28 cellular contexts compared by ENCODE assay signal in genomic region chr11:1779806-1780699, GRCh38. TPM values are rescaled to one million over a fixed set of nuclear protein-coding genes. Genes with fewer than 3 reads are reported as not detected.
DNase-seq lines count a peak whose midpoint lies in the region; ATAC-seq and TF ChIP-seq lines count a peak whose summit lies in the region.
"Had no signal": no experiment of that assay in that cellular context is flagged by ENCODE, and none has a peak within 500 bp of the region (broad histone marks: within the 10 kb centered on the region; RNA-seq: fewer than 3 reads in every experiment).

No MANE protein-coding gene starts in this region.

- H3K36me3 Mint-ChIP-seq in Calu3 (ENCODE audit: insufficient read depth, unreplicated experiment) = peaks cover 15% of the 10 kb centered on the region
- H3K36me3 Mint-ChIP-seq in glutamatergic neuron (ENCODE audit: unreplicated experiment) = no peaks in the 10 kb centered on the region
- H3K36me3 Mint-ChIP-seq in activated T-cell treated with anti-CD3 and anti-CD28 coated beads, Interleukin-2, amount 50 U/mL, for 4 hours (ENCODE audit: insufficient read depth) = no peaks in the 10 kb centered on the region
- no peaks in the 10 kb centered on the region for H3K36me3 Mint-ChIP-seq in activated T-helper 1 cell treated with anti-CD3 and anti-CD28 coated beads, Interleukin-12 subunit alpha, Interleukin-12 subunit beta, Interleukin-2, Interleukin-4 antibody, amounts not matched to agents 30 ng/mL and 10 ng/mL and 1 ng/mL, durations not matched to agents 14 hours and 24 hours and 36 hours (ENCODE audit: low read depth)
- H3K36me3 Mint-ChIP-seq: activated naive CD4-positive, alpha-beta T cell treated with anti-CD3 and anti-CD28 coated beads, Interleukin-2, amount 50 U/mL, for 72 hours; WTC11 had no signal

- TF ChIP-seq CTCF in Calu3 (IDR thresholded peaks at IDR 0.05; ENCODE audit: unreplicated experiment) = no peak
- TF ChIP-seq CTCF in HL-60 (IDR thresholded peaks at IDR 0.05; ENCODE audit: insufficient read depth, low read length) = no peak
- TF ChIP-seq CTCF in glutamatergic neuron (IDR thresholded peaks at IDR 0.05; ENCODE audit: partially characterized antibody, unreplicated experiment) = no peak
- no peak for TF ChIP-seq CTCF in neutrophil (IDR thresholded peaks at IDR 0.05)

- H3K27ac ChIP-seq in HL-60 (replicated peaks) (peak overlapping the region; percentile 93), neutrophil (peak overlapping the region; percentile 95)
- H3K27ac ChIP-seq: dorsolateral prefrontal cortex had no signal

- CTCF ChIA-PET in Calu3 (lab: Charles Lee) = interaction anchor here (0.6 to 1.9 kb wide), 2 partner anchors 11 to 961 kb away, joined by 3 to 4 read pairs; partner anchors contain the start of gene PNPLA2

- H3K4me1 ChIP-seq in neutrophil (ENCODE audit: control insufficient read depth in 1 of 2, insufficient read depth in 1 of 2, low read depth in 1 of 2, low read length in 1 of 2) = peaks cover 83 to 84% of the 10 kb centered on the region in 2 experiments

- no peaks in the 10 kb centered on the region for H3K36me3 ChIP-seq in neutrophil
- H3K36me3 ChIP-seq: upper lobe of left lung had no signal

- H3K9me3 Mint-ChIP-seq in Calu3 (ENCODE audit: low read depth, unreplicated experiment) (no peaks in the 10 kb centered on the region), glutamatergic neuron (ENCODE audit: unreplicated experiment) (peaks cover 12% of the 10 kb centered on the region)
- H3K9me3 Mint-ChIP-seq in activated T-cell treated with anti-CD3 and anti-CD28 coated beads, Interleukin-2, amount 50 U/mL, for 4 hours = no peaks in the 10 kb centered on the region
- no peaks in the 10 kb centered on the region for H3K9me3 Mint-ChIP-seq in activated T-helper 1 cell treated with anti-CD3 and anti-CD28 coated beads, Interleukin-12 subunit alpha, Interleukin-12 subunit beta, Interleukin-2, Interleukin-4 antibody, amounts not matched to agents 30 ng/mL and 10 ng/mL and 1 ng/mL, durations not matched to agents 14 hours and 24 hours and 36 hours
- H3K9me3 Mint-ChIP-seq: activated naive CD4-positive, alpha-beta T cell treated with anti-CD3 and anti-CD28 coated beads, Interleukin-2, amount 50 U/mL, for 72 hours; activated T-helper 2 cell treated with anti-CD3 and anti-CD28 coated beads, Interferon-gamma antibody, Interleukin-2, Interleukin-4, amounts not matched to agents 10 μg/mL and 5 μg/mL and 100 μg/mL, durations not matched to agents 14 hours and 24 hours and 36 hours; central memory CD8-positive, alpha-beta T cell had no signal

- no peak overlapping the region for H3K4me3 ChIP-seq in HL-60 (replicated peaks; ENCODE audit: insufficient read depth, low read length)
- H3K4me3 ChIP-seq in neutrophil (ENCODE audit: low read depth in 1 of 2, low read length in 1 of 2) = peak overlapping the region; percentile 41 to 62
- H3K4me3 ChIP-seq: dorsolateral prefrontal cortex, upper lobe of left lung had no signal

- intact Hi-C loops in Calu3 (cut with micrococcal nuclease; ENCODE audit: unreplicated experiment) = loop anchor here (5.0 kb wide), 1 partner anchor 52 kb away; the partner anchor contains the start of gene SYT8
- intact Hi-C loops in activated T-helper 1 cell treated with anti-CD3 and anti-CD28 coated beads, Interleukin-12 subunit alpha, Interleukin-12 subunit beta, Interleukin-2, Interleukin-4 antibody, amounts not matched to agents 30 ng/mL and 10 ng/mL and 1 ng/mL, durations not matched to agents 14 hours and 24 hours and 36 hours (cut with micrococcal nuclease) = no loop called here

- H3K27ac Mint-ChIP-seq in Calu3 (ENCODE audit: unreplicated experiment) (peak overlapping the region; percentile 53), glutamatergic neuron (ENCODE audit: unreplicated experiment) (no peak overlapping the region)
- no peak overlapping the region for H3K27ac Mint-ChIP-seq in activated T-helper 1 cell treated with anti-CD3 and anti-CD28 coated beads, Interleukin-12 subunit alpha, Interleukin-12 subunit beta, Interleukin-2, Interleukin-4 antibody, amounts not matched to agents 30 ng/mL and 10 ng/mL and 1 ng/mL, durations not matched to agents 14 hours and 24 hours and 36 hours
- H3K27ac Mint-ChIP-seq: activated T-helper 2 cell treated with anti-CD3 and anti-CD28 coated beads, Interferon-gamma antibody, Interleukin-2, Interleukin-4, amounts not matched to agents 10 μg/mL and 5 μg/mL and 100 μg/mL, durations not matched to agents 14 hours and 24 hours and 36 hours; nephron; WTC11 had no signal

- ATAC-seq in activated T-cell treated with anti-CD3 and anti-CD28 coated beads, Interleukin-2, amount 50 U/mL, for 4 hours = no peak
- ATAC-seq: activated naive CD4-positive, alpha-beta T cell treated with anti-CD3 and anti-CD28 coated beads, Interleukin-2, amount 50 U/mL, for 72 hours; right cardiac atrium; WTC11 had no signal

- DNase-seq in Calu3 (no peak), HL-60 (ENCODE audit: low read depth in 1 of 2, low spot score in 1 of 2) (no peak), glutamatergic neuron (peak; percentile 12), NCI-H1694 (lab: John Stamatoyannopoulos, UW) (no peak)
- no peak for DNase-seq in activated T-cell treated with anti-CD3 and anti-CD28 coated beads, Interleukin-2, amount 50 U/mL, for 4 hours
- DNase-seq in activated T-helper 1 cell treated with anti-CD3 and anti-CD28 coated beads, Interleukin-12 subunit alpha, Interleukin-12 subunit beta, Interleukin-2, Interleukin-4 antibody, amounts not matched to agents 30 ng/mL and 10 ng/mL and 1 ng/mL, durations not matched to agents 14 hours and 24 hours and 36 hours (ENCODE audit: low spot score) = no peak
- DNase-seq: activated CD4-positive, alpha-beta T cell treated with anti-CD3 and anti-CD28 coated beads, Interleukin-2, amount 50 U/mL, for 48 hours; activated CD8-positive, alpha-beta memory T cell treated with anti-CD3 and anti-CD28 coated beads, Interleukin-2, amount 50 U/mL, for 4 hours; DND-41; KBM-7; MM.1S; NCI-H1436; NCI-H2107; NCI-H446; Right ventricle myocardium superior; stimulated activated CD4-positive, alpha-beta T cell treated with anti-CD3 and anti-CD28 coated beads, Interleukin-2, amount 100 ng/mL, for 48 hours; T1000 had no signal

- no TSS peak for BruUV-seq in Calu3 (replicated peaks; lab: Mats Ljungman, UMichigan)

- H3K27me3 Mint-ChIP-seq in Calu3 (ENCODE audit: unreplicated experiment) = no peaks in the 10 kb centered on the region
- H3K27me3 Mint-ChIP-seq in glutamatergic neuron (ENCODE audit: unreplicated experiment) = peaks cover 5% of the 10 kb centered on the region
- H3K27me3 Mint-ChIP-seq in activated T-cell treated with anti-CD3 and anti-CD28 coated beads, Interleukin-2, amount 50 U/mL, for 4 hours (ENCODE audit: low read depth) = no peaks in the 10 kb centered on the region
- peaks cover under 1% of the 10 kb centered on the region for H3K27me3 Mint-ChIP-seq in activated T-helper 1 cell treated with anti-CD3 and anti-CD28 coated beads, Interleukin-12 subunit alpha, Interleukin-12 subunit beta, Interleukin-2, Interleukin-4 antibody, amounts not matched to agents 30 ng/mL and 10 ng/mL and 1 ng/mL, durations not matched to agents 14 hours and 24 hours and 36 hours (ENCODE audit: insufficient read depth)
- H3K27me3 Mint-ChIP-seq: central memory CD8-positive, alpha-beta T cell had no signal

- H3K27me3 ChIP-seq in HL-60 (ENCODE audit: insufficient read depth, poor library complexity, severe bottlenecking) (no peaks in the 10 kb centered on the region), neutrophil (no peaks in the 10 kb centered on the region)
- H3K27me3 ChIP-seq: dorsolateral prefrontal cortex, upper lobe of left lung had no signal

- H3K4me3 Mint-ChIP-seq in Calu3 (ENCODE audit: low read depth, unreplicated experiment) (no peak overlapping the region), glutamatergic neuron (ENCODE audit: unreplicated experiment) (no peak overlapping the region)
- H3K4me3 Mint-ChIP-seq in activated T-cell treated with anti-CD3 and anti-CD28 coated beads, Interleukin-2, amount 50 U/mL, for 4 hours = no peak overlapping the region
- H3K4me3 Mint-ChIP-seq in activated T-helper 1 cell treated with anti-CD3 and anti-CD28 coated beads, Interleukin-12 subunit alpha, Interleukin-12 subunit beta, Interleukin-2, Interleukin-4 antibody, amounts not matched to agents 30 ng/mL and 10 ng/mL and 1 ng/mL, durations not matched to agents 14 hours and 24 hours and 36 hours = no peak overlapping the region
- H3K4me3 Mint-ChIP-seq: central memory CD8-positive, alpha-beta T cell; nephron; WTC11 had no signal

- H3K9me3 ChIP-seq in neutrophil = no peaks in the 10 kb centered on the region

- H3K4me1 Mint-ChIP-seq in Calu3 (ENCODE audit: low read depth, unreplicated experiment) (peaks cover 84% of the 10 kb centered on the region), glutamatergic neuron (ENCODE audit: low read depth, unreplicated experiment) (peaks cover 10% of the 10 kb centered on the region)
- no peaks in the 10 kb centered on the region for H3K4me1 Mint-ChIP-seq in activated T-cell treated with anti-CD3 and anti-CD28 coated beads, Interleukin-2, amount 50 U/mL, for 4 hours (ENCODE audit: low read depth)
- no peaks in the 10 kb centered on the region for H3K4me1 Mint-ChIP-seq in activated T-helper 1 cell treated with anti-CD3 and anti-CD28 coated beads, Interleukin-12 subunit alpha, Interleukin-12 subunit beta, Interleukin-2, Interleukin-4 antibody, amounts not matched to agents 30 ng/mL and 10 ng/mL and 1 ng/mL, durations not matched to agents 14 hours and 24 hours and 36 hours (ENCODE audit: low read depth)
- H3K4me1 Mint-ChIP-seq: nephron, WTC11 had no signal

RNA-seq across cellular contexts. Expression of gene CTSD, which starts 16.3 kb away (rescaled TPM):
- total RNA-seq in Calu3 (2022) (531 and 685 TPM in 2 replicates), glutamatergic neuron (ENCODE audit: unreplicated experiment) (159 TPM)
- 100 to 1,000 TPM in 1 of 3 donors, 10 to 100 TPM in 2; 74.9 to 101 (median 83.7) TPM for total RNA-seq in activated T-cell treated with anti-CD3 and anti-CD28 coated beads, Interleukin-2, amount 50 U/mL, for 4 hours
- total RNA-seq in activated T-helper 1 cell treated with anti-CD3 and anti-CD28 coated beads, Interleukin-12 subunit alpha, Interleukin-12 subunit beta, Interleukin-2, Interleukin-4 antibody, amounts not matched to agents 30 ng/mL and 10 ng/mL and 1 ng/mL, durations not matched to agents 14 hours and 24 hours and 36 hours = 84.2 and 92.1 TPM in 2 replicates

RNA-seq across cellular contexts. Expression of gene IFITM10, which starts 29.7 kb away (rescaled TPM):
- total RNA-seq in Calu3 (2022) = 3.3 and 8.1 TPM in 2 replicates
- 5.4 TPM for total RNA-seq in glutamatergic neuron (ENCODE audit: unreplicated experiment)
- under 1 TPM; 0.33 to 0.53 (median 0.33) TPM for total RNA-seq in activated T-cell treated with anti-CD3 and anti-CD28 coated beads, Interleukin-2, amount 50 U/mL, for 4 hours
- 0.32 and 0.52 TPM in 2 replicates for total RNA-seq in activated T-helper 1 cell treated with anti-CD3 and anti-CD28 coated beads, Interleukin-12 subunit alpha, Interleukin-12 subunit beta, Interleukin-2, Interleukin-4 antibody, amounts not matched to agents 30 ng/mL and 10 ng/mL and 1 ng/mL, durations not matched to agents 14 hours and 24 hours and 36 hours

RNA-seq across cellular contexts. Expression of gene SYT8, which starts 54.7 kb away (rescaled TPM):
- total RNA-seq in Calu3 (2022) (5.8 and 7.1 TPM in 2 replicates), glutamatergic neuron (ENCODE audit: unreplicated experiment) (not detected)
- total RNA-seq in activated T-cell treated with anti-CD3 and anti-CD28 coated beads, Interleukin-2, amount 50 U/mL, for 4 hours = not detected
- not detected in 2 replicates for total RNA-seq in activated T-helper 1 cell treated with anti-CD3 and anti-CD28 coated beads, Interleukin-12 subunit alpha, Interleukin-12 subunit beta, Interleukin-2, Interleukin-4 antibody, amounts not matched to agents 30 ng/mL and 10 ng/mL and 1 ng/mL, durations not matched to agents 14 hours and 24 hours and 36 hours
- total RNA-seq: activated naive CD4-positive, alpha-beta T cell treated with anti-CD3 and anti-CD28 coated beads, Interleukin-2, amount 50 U/mL, for 72 hours; activated T-helper 2 cell treated with anti-CD3 and anti-CD28 coated beads, Interferon-gamma antibody, Interleukin-2, Interleukin-4, amounts not matched to agents 10 μg/mL and 5 μg/mL and 100 μg/mL, durations not matched to agents 14 hours and 24 hours and 36 hours; mononuclear cell; OCI-LY7; right cardiac atrium; Right ventricle myocardium superior had no signal

RNA-seq across cellular contexts. Expression of gene TNNI2, which starts 58.7 kb away (rescaled TPM):
- total RNA-seq in Calu3 (2022) (1.3 and 1.4 TPM in 2 replicates), glutamatergic neuron (ENCODE audit: unreplicated experiment) (not detected)
- total RNA-seq in activated T-cell treated with anti-CD3 and anti-CD28 coated beads, Interleukin-2, amount 50 U/mL, for 4 hours = not detected
- not detected in 2 replicates for total RNA-seq in activated T-helper 1 cell treated with anti-CD3 and anti-CD28 coated beads, Interleukin-12 subunit alpha, Interleukin-12 subunit beta, Interleukin-2, Interleukin-4 antibody, amounts not matched to agents 30 ng/mL and 10 ng/mL and 1 ng/mL, durations not matched to agents 14 hours and 24 hours and 36 hours
- total RNA-seq: activated naive CD4-positive, alpha-beta T cell treated with anti-CD3 and anti-CD28 coated beads, Interleukin-2, amount 50 U/mL, for 72 hours; right cardiac atrium; Right ventricle myocardium superior; WTC11 had no signal
